1 cellular context compared by ENCODE assay signal in the genomic region with DNA sequence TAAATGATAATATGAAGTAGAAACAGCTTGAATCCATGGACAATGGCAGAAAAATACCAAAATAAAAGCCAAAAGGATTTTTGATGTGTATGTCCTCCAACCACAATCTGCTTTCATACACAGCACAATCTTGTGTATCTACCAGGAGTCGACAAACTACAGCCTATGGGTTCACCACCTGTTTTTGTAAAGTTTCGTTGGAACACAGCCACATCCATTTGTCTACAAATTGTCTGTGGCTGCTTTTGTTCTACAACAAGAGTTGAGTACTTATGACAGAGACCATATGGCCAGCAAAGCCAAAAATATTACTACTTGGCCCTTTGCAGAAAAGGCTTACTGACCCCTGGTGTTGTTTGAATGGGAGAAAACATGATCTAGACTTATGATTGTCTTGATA.
TF ChIP-seq lines count a peak whose summit lies in the region.

No MANE protein-coding gene starts in this region.

TF ChIP-seq in HEK293, 187 proteins besides CTCF, POLR2A, EP300 and RAD21 (continued from another document):
- TF ChIP-seq REST (tag by site-specific recombination; IDR thresholded peaks at IDR 0.05): no peak
